In genomic region chr4:147518846-147519767, GRCh38 we compare ENCODE assay signal across 9 cellular contexts. TPM values are rescaled to one million over a fixed set of nuclear protein-coding genes. Genes with fewer than 3 reads are reported as not detected.
DNase-seq lines count a peak whose midpoint lies in the region; ATAC-seq, FAIRE-seq and TF ChIP-seq lines count a peak whose summit lies in the region.
"Had no signal": no experiment of that assay in that cellular context is flagged by ENCODE, and none has a peak within 500 bp of the region (broad histone marks: within the 10 kb centered on the region; RNA-seq: fewer than 3 reads in every experiment).

No MANE protein-coding gene starts in this region.

- TF ChIP-seq POLR2A in esophagus squamous epithelium (IDR thresholded peaks at IDR 0.05): no peak

- ATAC-seq in GM19025 (IDR thresholded peaks at IDR 0.05; ENCODE audit: low read depth, unreplicated experiment): peak; percentile 86
- ATAC-seq in HG03097 (IDR thresholded peaks at IDR 0.05; ENCODE audit: low FRiP score, unreplicated experiment): peak; percentile 93
- peak; percentile 53 for ATAC-seq in activated CD8-positive, alpha-beta memory T cell treated with anti-CD3 and anti-CD28 coated beads, Interleukin-2, amount 10 ng/mL, durations not matched to agents 7 days and 5 days

- WGBS in esophagus squamous epithelium, 2 donors: 74 to 93% methylated on average over 3 of the region's 3 CpGs

- intact Hi-C loops in Caco-2 (cut with micrococcal nuclease; ENCODE audit: unreplicated experiment) (loop anchor here (1.0 to 10.0 kb wide), 4 partner anchors 71 to 504 kb away; no protein-coding TSS in a partner anchor), esophagus squamous epithelium (cut with DNase I) (no loop called here)

- H3K4me2 ChIP-seq in neural progenitor cell: no peak overlapping the region

- H3K4me3 ChIP-seq in Caco-2 (ENCODE audit: low read depth, low read length) (no peak overlapping the region), esophagus squamous epithelium (no peak overlapping the region), neural progenitor cell (no peak overlapping the region)

- H3K27ac ChIP-seq in esophagus squamous epithelium: no peak overlapping the region
- no peak overlapping the region for H3K27ac ChIP-seq in neural progenitor cell

- H3K27me3 ChIP-seq in Caco-2 (replicated peaks; ENCODE audit: control insufficient read depth, insufficient read depth, low read length) (no peaks in the 10 kb centered on the region), esophagus squamous epithelium (no peaks in the 10 kb centered on the region), neural progenitor cell (no peaks in the 10 kb centered on the region)

- H3K27ac Mint-ChIP-seq in Caco-2 (ENCODE audit: unreplicated experiment) (no peak overlapping the region), neural progenitor cell (no peak overlapping the region)
- no peak overlapping the region for H3K27ac Mint-ChIP-seq in activated CD8-positive, alpha-beta memory T cell treated with anti-CD3 and anti-CD28 coated beads, Interleukin-2, amount 10 ng/mL, durations not matched to agents 7 days and 5 days
- H3K27ac Mint-ChIP-seq: activated naive CD4-positive, alpha-beta T cell treated with anti-CD3 and anti-CD28 coated beads, Interleukin-2, amount 50 U/mL, for 24 hours had no signal

- no peaks in the 10 kb centered on the region for H3K79me2 ChIP-seq in neural progenitor cell (ENCODE audit: low read depth)

- H3K9ac ChIP-seq in neural progenitor cell: no peak overlapping the region

- no TSS peak for BruUV-seq in Caco-2 (replicated peaks; lab: Mats Ljungman, UMichigan)

- H3F3A ChIP-seq in neural progenitor cell (ENCODE audit: low read depth): no peaks in the 10 kb centered on the region

- H3K27me3 Mint-ChIP-seq in Caco-2 (ENCODE audit: insufficient read depth, unreplicated experiment): no peaks in the 10 kb centered on the region
- H3K27me3 Mint-ChIP-seq in activated CD8-positive, alpha-beta memory T cell treated with anti-CD3 and anti-CD28 coated beads, Interleukin-2, amount 10 ng/mL, durations not matched to agents 7 days and 5 days: peaks cover 17% of the 10 kb centered on the region
- peaks cover 2% of the 10 kb centered on the region for H3K27me3 Mint-ChIP-seq in neural progenitor cell (ENCODE audit: insufficient read depth, low read depth)

- H3K9me3 ChIP-seq in Caco-2 (no peaks in the 10 kb centered on the region), esophagus squamous epithelium (no peaks in the 10 kb centered on the region), neural progenitor cell (ENCODE audit: low read depth) (no peaks in the 10 kb centered on the region)

- no peaks in the 10 kb centered on the region for H3K9me3 Mint-ChIP-seq in Caco-2 (ENCODE audit: unreplicated experiment)
- H3K9me3 Mint-ChIP-seq in activated CD8-positive, alpha-beta memory T cell treated with anti-CD3 and anti-CD28 coated beads, Interleukin-2, amount 10 ng/mL, durations not matched to agents 7 days and 5 days (ENCODE audit: low read depth): no peaks in the 10 kb centered on the region
- H3K9me3 Mint-ChIP-seq in neural progenitor cell: no peaks in the 10 kb centered on the region
- H3K9me3 Mint-ChIP-seq: activated naive CD4-positive, alpha-beta T cell treated with anti-CD3 and anti-CD28 coated beads, Interleukin-2, amount 50 U/mL, for 24 hours had no signal

- H3K36me3 Mint-ChIP-seq in Caco-2 (ENCODE audit: insufficient read depth, unreplicated experiment): no peaks in the 10 kb centered on the region
- no peaks in the 10 kb centered on the region for H3K36me3 Mint-ChIP-seq in activated CD8-positive, alpha-beta memory T cell treated with anti-CD3 and anti-CD28 coated beads, Interleukin-2, amount 10 ng/mL, durations not matched to agents 7 days and 5 days
- no peaks in the 10 kb centered on the region for H3K36me3 Mint-ChIP-seq in neural progenitor cell
- H3K36me3 Mint-ChIP-seq: activated naive CD4-positive, alpha-beta T cell treated with anti-CD3 and anti-CD28 coated beads, Interleukin-2, amount 50 U/mL, for 24 hours had no signal

- H3K36me3 ChIP-seq in Caco-2 (ENCODE audit: control insufficient read depth, insufficient read depth, low read length) (no peaks in the 10 kb centered on the region), esophagus squamous epithelium (no peaks in the 10 kb centered on the region), neural progenitor cell (no peaks in the 10 kb centered on the region)

- no peaks in the 10 kb centered on the region for H3K4me1 Mint-ChIP-seq in Caco-2 (ENCODE audit: low read depth, unreplicated experiment)
- no peaks in the 10 kb centered on the region for H3K4me1 Mint-ChIP-seq in activated CD8-positive, alpha-beta memory T cell treated with anti-CD3 and anti-CD28 coated beads, Interleukin-2, amount 10 ng/mL, durations not matched to agents 7 days and 5 days
- H3K4me1 Mint-ChIP-seq in neural progenitor cell: peaks cover under 1% of the 10 kb centered on the region
- H3K4me1 Mint-ChIP-seq: activated naive CD4-positive, alpha-beta T cell treated with anti-CD3 and anti-CD28 coated beads, Interleukin-2, amount 50 U/mL, for 24 hours had no signal

- peak; percentile 64 to 65 for DNase-seq in Caco-2
- peak; percentile 30 for DNase-seq in NCI-H345 (lab: John Stamatoyannopoulos, UW)
- peak; percentile 72 for DNase-seq in activated CD8-positive, alpha-beta memory T cell treated with anti-CD3 and anti-CD28 coated beads, Interleukin-2, amount 10 ng/mL, durations not matched to agents 7 days and 5 days
- DNase-seq in esophagus squamous epithelium (lab: John Stamatoyannopoulos, UW): no peak
- peak; percentile 77 for DNase-seq in neural progenitor cell (ENCODE audit: low spot score)
- DNase-seq in urothelium cell line (ENCODE audit: low spot score): peak; percentile 46

- TF ChIP-seq CTCF in Caco-2 (IDR thresholded peaks at IDR 0.05; ENCODE audit: insufficient read depth in 1 of 2, low read depth in 1 of 2, low read length in 1 of 2, severe bottlenecking in 1 of 2, unreplicated experiment in 1 of 2) (peak; percentile 86 to 87), esophagus squamous epithelium (IDR thresholded peaks at IDR 0.05) (peak; percentile 29 to 83 (median 66)), neural progenitor cell (IDR thresholded peaks at IDR 0.05) (peak; percentile 95)

- no peaks in the 10 kb centered on the region for H4K20me1 ChIP-seq in neural progenitor cell (ENCODE audit: low read depth)

- peak overlapping the region; percentile 7 for H2AFZ ChIP-seq in neural progenitor cell (replicated peaks)

- CTCF ChIA-PET in Caco-2 (lab: Charles Lee): interaction anchor here (0.6 to 2.1 kb wide), 10 partner anchors 10 to 358 kb away, joined by 3 to 21 read pairs (median 6); partner anchors contain the start of gene TMEM184C
- CTCF ChIA-PET in activated CD8-positive, alpha-beta memory T cell treated with anti-CD3 and anti-CD28 coated beads, Interleukin-2, amount 10 ng/mL, durations not matched to agents 7 days and 5 days (lab: Charles Lee): interaction anchor here (0.6 to 2.2 kb wide), 18 partner anchors 9 to 348 kb away, joined by 3 to 27 read pairs (median 3); partner anchors contain the start of genes ARHGAP10 and TMEM184C

- POLR2A ChIA-PET in Caco-2 (lab: Charles Lee): no interaction called here

- H3K4me1 ChIP-seq in Caco-2 (no peaks in the 10 kb centered on the region), esophagus squamous epithelium (no peaks in the 10 kb centered on the region), neural progenitor cell (no peaks in the 10 kb centered on the region)

- H3K4me3 Mint-ChIP-seq in Caco-2 (ENCODE audit: unreplicated experiment) (no peak overlapping the region), neural progenitor cell (no peak overlapping the region)
- H3K4me3 Mint-ChIP-seq in activated CD8-positive, alpha-beta memory T cell treated with anti-CD3 and anti-CD28 coated beads, Interleukin-2, amount 10 ng/mL, durations not matched to agents 7 days and 5 days: no peak overlapping the region
- H3K4me3 Mint-ChIP-seq: activated naive CD4-positive, alpha-beta T cell treated with anti-CD3 and anti-CD28 coated beads, Interleukin-2, amount 50 U/mL, for 24 hours had no signal

- no peak for FAIRE-seq in urothelium cell line (lab: Jason Lieb, UNC)

RNA-seq across cellular contexts. Expression of gene EDNRA, which starts 38.2 kb away (rescaled TPM):
- total RNA-seq in Caco-2 (2022): 0.58 and 0.73 TPM in 2 replicates
- not detected for total RNA-seq in activated CD8-positive, alpha-beta memory T cell treated with anti-CD3 and anti-CD28 coated beads, Interleukin-2, amount 10 ng/mL, durations not matched to agents 7 days and 5 days
- 1 to 10 TPM; 2.5 to 8.8 (median 6.1) TPM for total RNA-seq in esophagus squamous epithelium
- 2.9 and 3.4 TPM in 2 replicates for total RNA-seq in neural progenitor cell (ENCODE audit: low replicate concordance)
